6 cellular contexts compared by ENCODE assay signal in the genomic region with DNA sequence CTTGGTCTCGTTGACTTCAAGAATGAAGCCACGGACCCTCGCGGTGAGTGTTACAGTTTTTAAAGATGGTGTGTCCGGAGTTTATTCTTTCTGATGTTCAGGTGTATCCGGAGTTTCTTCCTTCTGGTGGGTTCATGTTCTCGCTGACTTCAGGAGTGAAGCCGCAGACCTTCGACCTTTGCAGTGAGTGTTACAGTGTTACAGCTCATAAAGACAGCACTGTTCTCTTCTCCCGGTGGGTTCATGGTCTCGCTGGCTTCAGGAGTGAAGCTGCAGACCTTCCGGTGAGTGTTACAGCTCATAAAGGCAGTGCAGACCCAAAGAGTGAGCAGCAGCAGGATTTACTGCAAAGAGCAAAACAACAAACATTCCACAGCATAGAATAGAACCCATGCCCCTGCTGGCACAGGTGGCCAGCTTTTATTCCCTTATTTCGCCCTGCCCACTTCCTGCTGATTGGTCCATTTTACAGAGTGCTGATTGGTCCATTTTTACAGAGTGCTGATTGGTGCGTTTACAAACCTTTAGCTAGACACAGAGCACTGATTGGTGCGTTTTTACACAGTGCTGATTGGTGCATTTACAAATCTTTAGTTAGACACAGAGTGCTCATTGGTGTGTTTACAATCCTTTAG. TPM values are rescaled to one million over a fixed set of nuclear protein-coding genes. Genes with fewer than 3 reads are reported as not detected.
DNase-seq lines count a peak whose midpoint lies in the region; ATAC-seq, FAIRE-seq and TF ChIP-seq lines count a peak whose summit lies in the region.
"Not testable (repeated sequence)": the region's sequence is repeated elsewhere in the genome, so short reads cannot be mapped to it uniquely, and the experiment has no call there.

No MANE protein-coding gene starts in this region.

- WGBS in HepG2 (ENCODE audit: low lambda C conversion rate), result 42% methylated on average over 15 of the region's 15 CpGs

- not testable (repeated sequence) for H3K27me3 ChIP-seq in HCT116 (ENCODE audit: insufficient read depth, low read length); HepG2 (ENCODE audit: control insufficient read depth in 1 of 2, insufficient read depth in 2 of 2, low read length in 2 of 2)

- H3K36me3 ChIP-seq in HCT116 (ENCODE audit: control insufficient read depth in 1 of 2, insufficient read depth in 2 of 2, low read length in 2 of 2); HepG2 (replicated peaks in 1 of 2; ENCODE audit: control insufficient read depth in 1 of 2, insufficient read depth in 2 of 2, low read length in 2 of 2): not testable (repeated sequence)

- peak; percentile 67 for FAIRE-seq in HepG2 (lab: Jason Lieb, UNC)

- ATAC-seq in HCT116 (peak; percentile 25; the same call in 1 of the 2 replicates), HepG2 (peak; percentile 81)
- ATAC-seq in activated CD8-positive, alpha-beta T cell treated with anti-CD3 and anti-CD28 coated beads for 36 hours, result peak; percentile 13

- intact Hi-C loops in HCT116 (cut with micrococcal nuclease); activated CD8-positive, alpha-beta T cell treated with anti-CD3 and anti-CD28 coated beads for 36 hours (cut with micrococcal nuclease); HepG2 (cut with micrococcal nuclease; ENCODE audit: unreplicated experiment): not testable (repeated sequence)

- H3K9me2 ChIP-seq in HCT116 (ENCODE audit: insufficient read depth), result not testable (repeated sequence)

- not testable (repeated sequence) for H3K27ac ChIP-seq in HCT116 (ENCODE audit: low read depth, low read length)
- H3K27ac ChIP-seq in HepG2 (ENCODE audit: extremely low read length, insufficient read depth, low read length), result peak overlapping the region; percentile 65

- CTCF ChIA-PET in HCT116 (lab: Charles Lee); activated CD8-positive, alpha-beta T cell treated with anti-CD3 and anti-CD28 coated beads for 36 hours (lab: Charles Lee); HepG2 (lab: Yijun Ruan, JAX; ENCODE audit: low intra/inter-chr PET ratio, low total read pairs): not testable (repeated sequence)

- TF ChIP-seq EP300 in HepG2 (IDR thresholded peaks at IDR 0.05; ENCODE audit: low read depth in 2 of 2, low read length in 2 of 2); HepG2 (CRISPR knock-in tag; IDR thresholded peaks at IDR 0.05; ENCODE audit: borderline replicate concordance): not testable (repeated sequence)

- TF ChIP-seq CTCF in HCT116 (IDR thresholded peaks at IDR 0.05 in 2 of 3, conservative IDR thresholded peaks at IDR 0.05 in 1 of 3; ENCODE audit: borderline replicate concordance in 1 of 3, insufficient read depth in 1 of 3, low read depth in 2 of 3, low read length in 2 of 3); activated CD8-positive, alpha-beta T cell treated with anti-CD3 and anti-CD28 coated beads for 36 hours (IDR thresholded peaks at IDR 0.05); chondrocyte (IDR thresholded peaks at IDR 0.05); HepG2 (CRISPR knock-in tag; IDR thresholded peaks at IDR 0.05); progenitor cell of endocrine pancreas (IDR thresholded peaks at IDR 0.05; ENCODE audit: unreplicated experiment): not testable (repeated sequence)

- in situ Hi-C loops in HepG2 (cut with HindIII; ENCODE audit: extremely low pct_ligation_motif_present, low pct_unique_long_range_greater_than_20kb), result not testable (repeated sequence)

- not testable (repeated sequence) for H3K4me2 ChIP-seq in HCT116 (ENCODE audit: low read length)
- H3K4me2 ChIP-seq in HepG2 (ENCODE audit: low read depth, low read length), result peak overlapping the region; percentile 38; the same call in 1 of the 2 replicates

- POLR2A ChIA-PET in HCT116 (lab: Charles Lee); activated CD8-positive, alpha-beta T cell treated with anti-CD3 and anti-CD28 coated beads for 36 hours (lab: Charles Lee): not testable (repeated sequence)
- POLR2A ChIA-PET in HepG2 (lab: Yijun Ruan, JAX), result interaction anchor here (1.3 to 1.4 kb wide), 3 partner anchors 8 to 32 kb away, joined by 3 to 7 read pairs (median 4); a partner anchor contains a TSS

- H3K4me1 ChIP-seq in HCT116 (ENCODE audit: control insufficient read depth in 1 of 2, insufficient read depth in 2 of 2, low read length in 2 of 2), result not testable (repeated sequence)
- H3K4me1 ChIP-seq in HepG2 (ENCODE audit: insufficient read depth, low read length), result peaks cover 16% of the 10 kb centered on the region

- H3K79me2 ChIP-seq in HCT116 (ENCODE audit: insufficient read depth, low read length); HepG2 (ENCODE audit: insufficient read depth, low read length): not testable (repeated sequence)

- BruUV-seq in HCT116 (replicated peaks; lab: Mats Ljungman, UMichigan); HepG2 (replicated peaks; lab: Mats Ljungman, UMichigan): not testable (repeated sequence)

- H3K27ac Mint-ChIP-seq in activated CD8-positive, alpha-beta T cell treated with anti-CD3 and anti-CD28 coated beads for 36 hours; chondrocyte (ENCODE audit: unreplicated experiment): not testable (repeated sequence)
- peak overlapping the region; percentile 29 for H3K27ac Mint-ChIP-seq in progenitor cell of endocrine pancreas

- not testable (repeated sequence) for H4K20me1 ChIP-seq in HCT116 (ENCODE audit: insufficient read depth); HepG2 (ENCODE audit: insufficient read depth, low read length)

- not testable (repeated sequence) for DNase-seq in HCT116 (ENCODE audit: low read depth, low spot score); activated CD8-positive, alpha-beta T cell treated with anti-CD3 and anti-CD28 coated beads for 36 hours; chondrocyte (ENCODE audit: low spot score); progenitor cell of endocrine pancreas (ENCODE audit: low spot score, unreplicated experiment)
- peak; percentile 37 for DNase-seq in NAMALWA (ENCODE audit: low spot score)
- DNase-seq in HepG2 (ENCODE audit: low spot score), result peak; percentile 50

- not testable (repeated sequence) for H3K4me1 Mint-ChIP-seq in activated CD8-positive, alpha-beta T cell treated with anti-CD3 and anti-CD28 coated beads for 36 hours (ENCODE audit: low read depth); chondrocyte (ENCODE audit: low read depth); progenitor cell of endocrine pancreas (ENCODE audit: low read depth)

- H3K4me3 Mint-ChIP-seq in activated CD8-positive, alpha-beta T cell treated with anti-CD3 and anti-CD28 coated beads for 36 hours; progenitor cell of endocrine pancreas (ENCODE audit: low read depth): not testable (repeated sequence)
- peak overlapping the region; percentile 11 for H3K4me3 Mint-ChIP-seq in chondrocyte (ENCODE audit: unreplicated experiment)

- RAD21 ChIA-PET in HCT116 (lab: Charles Lee; ENCODE audit: low non-redundant PET in 1 of 2, low total read pairs in 2 of 2, uncharacterized antibody in 2 of 2, unreplicated experiment in 2 of 2), result not testable (repeated sequence)

- H3K27me3 Mint-ChIP-seq in activated CD8-positive, alpha-beta T cell treated with anti-CD3 and anti-CD28 coated beads for 36 hours; chondrocyte (ENCODE audit: low read depth); progenitor cell of endocrine pancreas: not testable (repeated sequence)

- H3K9me3 ChIP-seq in HCT116 (ENCODE audit: control insufficient read depth in 1 of 2, insufficient read depth in 1 of 2, low read depth in 1 of 2, low read length in 2 of 2); HepG2 (ENCODE audit: low read length): not testable (repeated sequence)

- peaks cover 12% of the 10 kb centered on the region for H3K36me3 Mint-ChIP-seq in activated CD8-positive, alpha-beta T cell treated with anti-CD3 and anti-CD28 coated beads for 36 hours (ENCODE audit: low read depth)
- H3K36me3 Mint-ChIP-seq in chondrocyte (ENCODE audit: low read depth); progenitor cell of endocrine pancreas (ENCODE audit: insufficient read depth): not testable (repeated sequence)

- H3K9me3 Mint-ChIP-seq in activated CD8-positive, alpha-beta T cell treated with anti-CD3 and anti-CD28 coated beads for 36 hours; chondrocyte (ENCODE audit: low read depth); progenitor cell of endocrine pancreas (ENCODE audit: low read depth): not testable (repeated sequence)

- H2AFZ ChIP-seq in HCT116 (ENCODE audit: low read depth, low read length, poor library complexity, severe bottlenecking); HepG2 (ENCODE audit: low read length): not testable (repeated sequence)

- TF ChIP-seq POLR2A in HCT116 (IDR thresholded peaks at IDR 0.05; ENCODE audit: borderline replicate concordance, extremely low read depth, insufficient read depth, insufficient read length), result not testable (repeated sequence)
- TF ChIP-seq POLR2A in HepG2 (IDR thresholded peaks at IDR 0.05; ENCODE audit: insufficient read depth in 1 of 2, low read depth in 2 of 2, low read length in 2 of 2), result peak; percentile 52 to 55; a peak in 2 of 4 replicates

- H3K4me3 ChIP-seq in HCT116 (replicated peaks in 1 of 2; ENCODE audit: low read depth in 1 of 2, low read length in 2 of 2), result not testable (repeated sequence)
- H3K4me3 ChIP-seq in HepG2 (replicated peaks in 1 of 3; ENCODE audit: insufficient read depth in 1 of 3, low read depth in 2 of 3, low read length in 3 of 3), result peak overlapping the region in 1 of 3 experiments; percentile 39; a peak in 2 of 6 replicates

- TF ChIP-seq RAD21 in HCT116 (IDR thresholded peaks at IDR 0.05; ENCODE audit: low read depth); HepG2 (CRISPR knock-in tag; IDR thresholded peaks at IDR 0.05): not testable (repeated sequence)

- not testable (repeated sequence) for H3K9ac ChIP-seq in HCT116 (ENCODE audit: low read length)
- peak overlapping the region; percentile 44; the same call in 1 of the 2 replicates for H3K9ac ChIP-seq in HepG2 (ENCODE audit: insufficient read depth, low read depth, low read length)

RNA-seq across cellular contexts. Expression of a gene that starts 7.6 kb away (rescaled TPM):
- total RNA-seq in HCT116 (2021; ENCODE audit: unreplicated experiment) (23.4 TPM), chondrocyte (4.5 to 9.2 TPM (median 4.7 TPM) in 3 replicates), HepG2 (2016; rRNA removed; fragmentation: Illumina TruSeq; extraction: Trizol) (28.8 and 36.2 TPM in 2 replicates), progenitor cell of endocrine pancreas (22.2 and 23.8 TPM in 2 replicates)
- polyA plus RNA-seq in HCT116 (2012), result 12.8 and 16.1 TPM in 2 replicates
- 10 to 100 TPM; 97.0 to 98.6 TPM for total RNA-seq in activated CD8-positive, alpha-beta T cell treated with anti-CD3 and anti-CD28 coated beads for 36 hours
- total RNA-seq in HepG2 (2016; cell fraction: cytosol; rRNA removed; fragmentation: Illumina TruSeq; extraction: Trizol; ENCODE audit: low read depth), result 7.6 and 8.2 TPM in 2 replicates
- 29.6 and 43.8 TPM in 2 replicates for total RNA-seq in HepG2 (2016; cell fraction: insoluble cytoplasmic fraction; rRNA removed; fragmentation: Illumina TruSeq; extraction: Trizol)
- total RNA-seq in HepG2 (2016; cell fraction: membrane; rRNA removed; fragmentation: Illumina TruSeq; extraction: Trizol), result 18.3 and 23.9 TPM in 2 replicates
- total RNA-seq in HepG2 (2016; cell fraction: nucleus; rRNA removed; fragmentation: Illumina TruSeq; extraction: Trizol), result 12.7 and 14.4 TPM in 2 replicates
- polyA plus RNA-seq in HepG2 (2011; rRNA removed), result 7.3 and 11.2 TPM in 2 replicates
- 7.0 and 7.1 TPM in 2 replicates for polyA plus RNA-seq in HepG2 (2011; cell fraction: cytosol; rRNA removed)
- polyA plus RNA-seq in HepG2 (2011; cell fraction: nucleus; rRNA removed), result 1.8 TPM in 2 replicates
- 7.0 and 16.8 TPM in 2 replicates for polyA plus RNA-seq in HepG2 (2012)
- polyA plus RNA-seq in HepG2 (2016; cell fraction: cytosol; fragmentation: Illumina TruSeq; extraction: Trizol; ENCODE audit: low read depth), result 8.8 and 9.8 TPM in 2 replicates
- 34.9 and 35.8 TPM in 2 replicates for polyA plus RNA-seq in HepG2 (2016; cell fraction: insoluble cytoplasmic fraction; fragmentation: Illumina TruSeq; extraction: Trizol; ENCODE audit: low read depth)
- 20.4 and 21.2 TPM in 2 replicates for polyA plus RNA-seq in HepG2 (2016; cell fraction: membrane; fragmentation: Illumina TruSeq; extraction: Trizol; ENCODE audit: low read depth)
- polyA plus RNA-seq in HepG2 (2016; cell fraction: nucleus; fragmentation: Illumina TruSeq; extraction: Trizol; ENCODE audit: insufficient read depth, low read depth), result 16.7 and 21.1 TPM in 2 replicates
- 4.7 and 5.8 TPM in 2 replicates for polyA minus RNA-seq in HepG2 (2011; rRNA and poly(A)+ RNA removed; ENCODE audit: low replicate concordance)
- 6.0 TPM in 2 replicates for polyA minus RNA-seq in HepG2 (2011; cell fraction: cytosol; rRNA and poly(A)+ RNA removed)
- polyA minus RNA-seq in HepG2 (2011; cell fraction: nucleus; rRNA and poly(A)+ RNA removed), result 4.1 TPM in 2 replicates

RNA-seq across cellular contexts. Expression of a gene that starts 14.8 kb away (rescaled TPM):
- total RNA-seq in HCT116 (2021; ENCODE audit: unreplicated experiment) (281 TPM), chondrocyte (18.9 to 34.5 TPM (median 29.5 TPM) in 3 replicates), HepG2 (2016; rRNA removed; fragmentation: Illumina TruSeq; extraction: Trizol) (316 and 431 TPM in 2 replicates), progenitor cell of endocrine pancreas (104 and 105 TPM in 2 replicates)
- 279 and 300 TPM in 2 replicates for polyA plus RNA-seq in HCT116 (2012)
- 100 to 1,000 TPM; 167 to 175 TPM for total RNA-seq in activated CD8-positive, alpha-beta T cell treated with anti-CD3 and anti-CD28 coated beads for 36 hours
- 111 and 125 TPM in 2 replicates for total RNA-seq in HepG2 (2016; cell fraction: cytosol; rRNA removed; fragmentation: Illumina TruSeq; extraction: Trizol; ENCODE audit: low read depth)
- 314 and 447 TPM in 2 replicates for total RNA-seq in HepG2 (2016; cell fraction: insoluble cytoplasmic fraction; rRNA removed; fragmentation: Illumina TruSeq; extraction: Trizol)
- 71.3 and 78.4 TPM in 2 replicates for total RNA-seq in HepG2 (2016; cell fraction: membrane; rRNA removed; fragmentation: Illumina TruSeq; extraction: Trizol)
- total RNA-seq in HepG2 (2016; cell fraction: nucleus; rRNA removed; fragmentation: Illumina TruSeq; extraction: Trizol), result 134 and 154 TPM in 2 replicates
- 49.6 and 82.3 TPM in 2 replicates for polyA plus RNA-seq in HepG2 (2011; rRNA removed)
- 44.1 and 47.1 TPM in 2 replicates for polyA plus RNA-seq in HepG2 (2011; cell fraction: cytosol; rRNA removed)
- polyA plus RNA-seq in HepG2 (2011; cell fraction: nucleus; rRNA removed), result 22.6 and 25.0 TPM in 2 replicates
- 34.4 and 107 TPM in 2 replicates for polyA plus RNA-seq in HepG2 (2012)
- 21.5 and 26.2 TPM in 2 replicates for polyA plus RNA-seq in HepG2 (2016; cell fraction: cytosol; fragmentation: Illumina TruSeq; extraction: Trizol; ENCODE audit: low read depth)
- polyA plus RNA-seq in HepG2 (2016; cell fraction: insoluble cytoplasmic fraction; fragmentation: Illumina TruSeq; extraction: Trizol; ENCODE audit: low read depth), result 336 and 356 TPM in 2 replicates
- 23.1 and 31.9 TPM in 2 replicates for polyA plus RNA-seq in HepG2 (2016; cell fraction: membrane; fragmentation: Illumina TruSeq; extraction: Trizol; ENCODE audit: low read depth)
- polyA plus RNA-seq in HepG2 (2016; cell fraction: nucleus; fragmentation: Illumina TruSeq; extraction: Trizol; ENCODE audit: insufficient read depth, low read depth), result 188 TPM in 2 replicates
- 26.9 and 102 TPM in 2 replicates for polyA minus RNA-seq in HepG2 (2011; rRNA and poly(A)+ RNA removed; ENCODE audit: low replicate concordance)
- polyA minus RNA-seq in HepG2 (2011; cell fraction: cytosol; rRNA and poly(A)+ RNA removed), result 31.3 and 37.6 TPM in 2 replicates
- 24.5 and 29.0 TPM in 2 replicates for polyA minus RNA-seq in HepG2 (2011; cell fraction: nucleus; rRNA and poly(A)+ RNA removed)

RNA-seq across cellular contexts. Expression of a gene that starts 52.9 kb away (rescaled TPM):
- total RNA-seq in HCT116 (2021; ENCODE audit: unreplicated experiment), result 67.0 TPM
- 59.9 and 63.8 TPM in 2 replicates for polyA plus RNA-seq in HCT116 (2012)
- 10 to 100 TPM; 40.6 to 46.2 TPM for total RNA-seq in activated CD8-positive, alpha-beta T cell treated with anti-CD3 and anti-CD28 coated beads for 36 hours
- total RNA-seq in chondrocyte, result 32.0 to 42.9 TPM (median 40.0 TPM) in 3 replicates
- 54.9 and 78.8 TPM in 2 replicates for total RNA-seq in HepG2 (2016; rRNA removed; fragmentation: Illumina TruSeq; extraction: Trizol)
- total RNA-seq in HepG2 (2016; cell fraction: cytosol; rRNA removed; fragmentation: Illumina TruSeq; extraction: Trizol; ENCODE audit: low read depth), result 32.2 and 37.7 TPM in 2 replicates
- total RNA-seq in HepG2 (2016; cell fraction: insoluble cytoplasmic fraction; rRNA removed; fragmentation: Illumina TruSeq; extraction: Trizol), result 53.0 and 81.8 TPM in 2 replicates
- total RNA-seq in HepG2 (2016; cell fraction: membrane; rRNA removed; fragmentation: Illumina TruSeq; extraction: Trizol), result 48.1 and 56.0 TPM in 2 replicates
- 30.4 and 37.6 TPM in 2 replicates for total RNA-seq in HepG2 (2016; cell fraction: nucleus; rRNA removed; fragmentation: Illumina TruSeq; extraction: Trizol)
- polyA plus RNA-seq in HepG2 (2011; rRNA removed), result 30.4 and 41.2 TPM in 2 replicates
- polyA plus RNA-seq in HepG2 (2011; cell fraction: cytosol; rRNA removed), result 20.7 and 26.4 TPM in 2 replicates
- polyA plus RNA-seq in HepG2 (2011; cell fraction: nucleus; rRNA removed), result 9.9 TPM in 2 replicates
- 29.6 and 42.5 TPM in 2 replicates for polyA plus RNA-seq in HepG2 (2012)
- polyA plus RNA-seq in HepG2 (2016; cell fraction: cytosol; fragmentation: Illumina TruSeq; extraction: Trizol; ENCODE audit: low read depth), result 21.6 and 21.8 TPM in 2 replicates
- polyA plus RNA-seq in HepG2 (2016; cell fraction: insoluble cytoplasmic fraction; fragmentation: Illumina TruSeq; extraction: Trizol; ENCODE audit: low read depth), result 72.3 and 79.1 TPM in 2 replicates
- polyA plus RNA-seq in HepG2 (2016; cell fraction: membrane; fragmentation: Illumina TruSeq; extraction: Trizol; ENCODE audit: low read depth), result 39.9 and 41.7 TPM in 2 replicates
- polyA plus RNA-seq in HepG2 (2016; cell fraction: nucleus; fragmentation: Illumina TruSeq; extraction: Trizol; ENCODE audit: insufficient read depth, low read depth), result 35.7 and 38.8 TPM in 2 replicates
- polyA minus RNA-seq in HepG2 (2011; rRNA and poly(A)+ RNA removed; ENCODE audit: low replicate concordance), result 34.1 and 42.0 TPM in 2 replicates
- 42.0 and 44.9 TPM in 2 replicates for polyA minus RNA-seq in HepG2 (2011; cell fraction: cytosol; rRNA and poly(A)+ RNA removed)
- polyA minus RNA-seq in HepG2 (2011; cell fraction: nucleus; rRNA and poly(A)+ RNA removed), result 73.0 and 139 TPM in 2 replicates
- total RNA-seq in progenitor cell of endocrine pancreas, result 30.8 TPM in 2 replicates

Comparison
In these comparisons a context has a peak if more than half of its experiments do, and no peak if none do; other contexts are left out.
1. ATAC-seq: peak in every context shown above with its lines; median percentile 81 in HepG2; 25 in HCT116; 13 in activated CD8-positive, alpha-beta T cell treated with anti-CD3 and anti-CD28 coated beads for 36 hours.